Comparison of ENCODE assay signal across 29 cellular contexts in the genomic region with DNA sequence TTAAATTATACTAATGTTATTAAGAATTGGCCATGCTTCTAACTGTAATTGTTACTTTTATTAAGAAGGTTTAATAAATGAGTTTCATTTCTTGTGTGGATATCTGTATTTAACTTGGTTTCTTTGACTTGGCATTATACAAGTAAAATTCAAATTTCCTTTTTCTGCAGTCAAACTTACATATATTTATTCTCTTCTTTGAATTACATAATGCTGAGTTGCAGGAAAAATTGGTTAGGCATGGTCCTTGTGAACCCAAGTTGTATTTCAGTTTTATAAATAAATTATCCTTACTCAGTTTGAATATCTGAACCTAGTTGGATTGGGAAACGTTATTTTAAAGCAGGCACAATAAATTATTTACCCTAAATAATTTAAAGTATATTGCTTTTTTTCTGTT.
"Had no signal": no experiment of that assay in that cellular context is flagged by ENCODE, and none has a peak within 500 bp of the region (broad histone marks: within the 10 kb centered on the region; RNA-seq: fewer than 3 reads in every experiment).

No MANE protein-coding gene starts in this region.

- H3K27me3 Mint-ChIP-seq: activated CD4-positive, alpha-beta memory T cell treated with anti-CD3 and anti-CD28 coated beads for 36 hours; activated naive CD4-positive, alpha-beta T cell treated with anti-CD3 and anti-CD28 coated beads, Interleukin-2, amount 10 ng/mL, durations not matched to agents 7 days and 5 days; naive thymus-derived CD4-positive, alpha-beta T cell; progenitor cell of endocrine pancreas; stimulated activated naive CD8-positive, alpha-beta T cell treated with anti-CD3 and anti-CD28 coated beads, Interleukin-15, Interleukin-2, amounts not matched to agents 100 ng/mL and 50 ng/mL, for 24 hours had no signal

- DNase-seq: activated CD4-positive, alpha-beta memory T cell treated with anti-CD3 and anti-CD28 coated beads for 36 hours; activated CD4-positive, alpha-beta T cell treated with anti-CD3 and anti-CD28 coated beads for 48 hours; activated CD8-positive, alpha-beta memory T cell treated with anti-CD3 and anti-CD28 coated beads, Interleukin-2, amount 50 U/mL, for 4 hours; activated gamma-delta T cell; activated naive CD4-positive, alpha-beta T cell treated with anti-CD3 and anti-CD28 coated beads, Interleukin-2, amount 10 ng/mL, durations not matched to agents 7 days and 5 days; activated T-cell treated with anti-CD3 and anti-CD28 coated beads, Interleukin-2, amount 50 U/mL, for 1 hour; amniotic stem cell; caudate nucleus; cortex of kidney; foreskin fibroblast; heart left ventricle; hypothalamus; immature natural killer cell; midbrain; naive thymus-derived CD4-positive, alpha-beta T cell; ovary; stimulated activated CD4-positive, alpha-beta T cell treated with anti-CD3 and anti-CD28 coated beads, Interleukin-12 subunit alpha, Interleukin-12 subunit beta, amount 100 ng/mL, for 4 hours; stimulated activated CD4-positive, alpha-beta T cell treated with anti-CD3 and anti-CD28 coated beads, Interleukin-4, amount 100 ng/mL, for 1 hour; substantia nigra; upper lobe of left lung; WERI-Rb-1 had no signal

- H3K4me3 ChIP-seq: heart left ventricle, ovary, skin epidermis, upper lobe of left lung, vagina had no signal

- H3K4me1 Mint-ChIP-seq: activated naive CD4-positive, alpha-beta T cell treated with anti-CD3 and anti-CD28 coated beads, Interleukin-2, amount 10 ng/mL, durations not matched to agents 7 days and 5 days had no signal

- H3K4me3 Mint-ChIP-seq: activated CD4-positive, alpha-beta memory T cell treated with anti-CD3 and anti-CD28 coated beads for 36 hours; activated naive CD4-positive, alpha-beta T cell treated with anti-CD3 and anti-CD28 coated beads, Interleukin-2, amount 10 ng/mL, durations not matched to agents 7 days and 5 days; immature natural killer cell; naive thymus-derived CD4-positive, alpha-beta T cell; stimulated activated naive CD8-positive, alpha-beta T cell treated with anti-CD3 and anti-CD28 coated beads, Interleukin-15, Interleukin-2, amounts not matched to agents 100 ng/mL and 50 ng/mL, for 24 hours; T-helper 2 cell treated with Interferon-gamma antibody and Interleukin-4, amounts not matched to agents 5 μg/mL and 100 μg/mL, for 36 hours had no signal

- H3K4me1 ChIP-seq: vagina had no signal

- H3K27ac Mint-ChIP-seq: activated CD4-positive, alpha-beta memory T cell treated with anti-CD3 and anti-CD28 coated beads for 36 hours; activated naive CD4-positive, alpha-beta T cell treated with anti-CD3 and anti-CD28 coated beads, Interleukin-2, amount 10 ng/mL, durations not matched to agents 7 days and 5 days; immature natural killer cell; naive thymus-derived CD4-positive, alpha-beta T cell; progenitor cell of endocrine pancreas; stimulated activated naive CD8-positive, alpha-beta T cell treated with anti-CD3 and anti-CD28 coated beads, Interleukin-15, Interleukin-2, amounts not matched to agents 100 ng/mL and 50 ng/mL, for 24 hours; T-helper 2 cell treated with Interferon-gamma antibody and Interleukin-4, amounts not matched to agents 5 μg/mL and 100 μg/mL, for 36 hours had no signal

- H3K9me3 Mint-ChIP-seq: activated CD4-positive, alpha-beta memory T cell treated with anti-CD3 and anti-CD28 coated beads for 36 hours; activated naive CD4-positive, alpha-beta T cell treated with anti-CD3 and anti-CD28 coated beads, Interleukin-2, amount 10 ng/mL, durations not matched to agents 7 days and 5 days; immature natural killer cell; stimulated activated naive CD8-positive, alpha-beta T cell treated with anti-CD3 and anti-CD28 coated beads, Interleukin-15, Interleukin-2, amounts not matched to agents 100 ng/mL and 50 ng/mL, for 24 hours; T-helper 2 cell treated with Interferon-gamma antibody and Interleukin-4, amounts not matched to agents 5 μg/mL and 100 μg/mL, for 36 hours had no signal

- ATAC-seq: activated CD4-positive, CD25-positive, alpha-beta regulatory T cell treated with anti-CD3 and anti-CD28 coated beads, Interleukin-2, amount 50 U/mL, for 24 hours; naive thymus-derived CD4-positive, alpha-beta T cell; sciatic nerve had no signal

- H3K27ac ChIP-seq: heart left ventricle, ovary, skin epidermis, upper lobe of left lung, vagina, WERI-Rb-1 had no signal

- H3K27me3 ChIP-seq: heart left ventricle, ovary, upper lobe of left lung, vagina had no signal

- H3K9me3 ChIP-seq: ovary, upper lobe of left lung, vagina had no signal

- FAIRE-seq: endothelial cell of umbilical vein had no signal

- H3K36me3 ChIP-seq: ovary, upper lobe of left lung, vagina, WERI-Rb-1 had no signal
